ENCODE assay signal across 11 cellular contexts in the genomic region with DNA sequence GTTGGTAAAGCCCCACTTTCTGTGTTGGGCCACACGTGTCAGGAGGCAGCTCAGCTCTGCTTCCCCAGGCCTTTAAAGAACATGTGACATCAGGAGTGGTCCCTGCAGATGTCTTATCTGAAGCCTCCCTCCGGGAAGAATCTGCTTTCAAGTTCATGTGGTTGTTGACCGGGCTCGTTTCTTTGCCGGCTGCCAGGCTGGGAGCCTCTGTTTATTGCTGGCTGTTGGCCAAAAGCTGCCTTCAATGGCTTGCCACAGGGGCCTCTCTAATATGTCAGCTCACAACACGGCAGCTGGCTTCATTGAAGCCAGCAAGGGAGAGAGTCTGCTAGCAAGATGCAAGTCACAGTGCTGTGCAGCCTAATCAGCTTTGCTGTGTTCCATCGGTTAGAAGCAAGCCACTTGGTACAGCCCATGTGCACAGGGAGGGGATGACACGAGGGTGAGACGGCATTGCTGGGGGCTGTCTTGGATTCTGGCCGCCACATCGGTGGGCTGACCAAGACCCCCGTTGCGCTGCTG. TPM values are rescaled to one million over a fixed set of nuclear protein-coding genes. Genes with fewer than 3 reads are reported as not detected.
DNase-seq lines count a peak whose midpoint lies in the region; ATAC-seq and TF ChIP-seq lines count a peak whose summit lies in the region.
"Had no signal": no experiment of that assay in that cellular context is flagged by ENCODE, and none has a peak within 500 bp of the region (broad histone marks: within the 10 kb centered on the region; RNA-seq: fewer than 3 reads in every experiment).

No MANE protein-coding gene starts in this region.

- TF ChIP-seq CTCF in CD14-positive monocyte (IDR thresholded peaks at IDR 0.05) (no peak), WERI-Rb-1 (IDR thresholded peaks at IDR 0.05; ENCODE audit: low read depth, low read length) (no peak), right lobe of liver (IDR thresholded peaks at IDR 0.05) (no peak)

- no peak overlapping the region for H3K4me3 Mint-ChIP-seq in CD14-positive monocyte
- no peak overlapping the region for H3K4me3 Mint-ChIP-seq in activated CD8-positive, alpha-beta T cell treated with anti-CD3 and anti-CD28 coated beads, Interleukin-2, amount 10 ng/mL, durations not matched to agents 7 days and 5 days

- POLR2A ChIA-PET in activated CD8-positive, alpha-beta T cell treated with anti-CD3 and anti-CD28 coated beads, Interleukin-2, amount 10 ng/mL, durations not matched to agents 7 days and 5 days (lab: Charles Lee): no interaction called here

- H3K27me3 Mint-ChIP-seq in CD14-positive monocyte (ENCODE audit: low read depth in 3 of 3): peaks cover 16 to 27% (median 26%) of the 10 kb centered on the region in 3 donors
- no peaks in the 10 kb centered on the region for H3K27me3 Mint-ChIP-seq in activated CD8-positive, alpha-beta T cell treated with anti-CD3 and anti-CD28 coated beads, Interleukin-2, amount 10 ng/mL, durations not matched to agents 7 days and 5 days (ENCODE audit: low read depth)

- H3K9me3 Mint-ChIP-seq in CD14-positive monocyte: peaks cover 0 to 2% (median 0%) of the 10 kb centered on the region in 7 donors
- no peaks in the 10 kb centered on the region for H3K9me3 Mint-ChIP-seq in activated CD8-positive, alpha-beta T cell treated with anti-CD3 and anti-CD28 coated beads, Interleukin-2, amount 10 ng/mL, durations not matched to agents 7 days and 5 days (ENCODE audit: insufficient read depth)

- H3K36me3 Mint-ChIP-seq in CD14-positive monocyte: no peaks in the 10 kb centered on the region
- no peaks in the 10 kb centered on the region for H3K36me3 Mint-ChIP-seq in activated CD8-positive, alpha-beta T cell treated with anti-CD3 and anti-CD28 coated beads, Interleukin-2, amount 10 ng/mL, durations not matched to agents 7 days and 5 days (ENCODE audit: low read depth)

- no peaks in the 10 kb centered on the region for H3K27me3 ChIP-seq in WERI-Rb-1 (ENCODE audit: insufficient read depth, low read depth, severe bottlenecking)
- no peaks in the 10 kb centered on the region for H3K27me3 ChIP-seq in right lobe of liver

- no peak overlapping the region for H3K4me3 ChIP-seq in WERI-Rb-1 (ENCODE audit: low read depth, low read length)
- no peak overlapping the region for H3K4me3 ChIP-seq in right lobe of liver
- H3K4me3 ChIP-seq: PC-9 had no signal

- H3K27ac ChIP-seq in WERI-Rb-1 (no peak overlapping the region), right lobe of liver (no peak overlapping the region)
- H3K27ac ChIP-seq: PC-9 had no signal

- 30% methylated on average over 12 of the region's 13 CpGs for whole genome bisulfite sequencing in right lobe of liver (ENCODE audit: insufficient coverage, low coverage, low lambda C conversion rate, missing lambda C conversion rate)

- ATAC-seq in right lobe of liver (peak in 3 of 4 donors; percentile 7 to 31 (median 20)), HG02870 (IDR thresholded peaks at IDR 0.05; ENCODE audit: unreplicated experiment) (no peak), GM18873 (IDR thresholded peaks at IDR 0.05; ENCODE audit: low FRiP score, unreplicated experiment) (no peak)
- ATAC-seq in activated CD8-positive, alpha-beta T cell treated with anti-CD3 and anti-CD28 coated beads, Interleukin-2, amount 10 ng/mL, durations not matched to agents 7 days and 5 days: no peak
- ATAC-seq: HCT116 had no signal

- no peak for TF ChIP-seq POLR2A in right lobe of liver (IDR thresholded peaks at IDR 0.05)

- no peak overlapping the region for H3K27ac Mint-ChIP-seq in CD14-positive monocyte
- H3K27ac Mint-ChIP-seq in activated CD8-positive, alpha-beta T cell treated with anti-CD3 and anti-CD28 coated beads, Interleukin-2, amount 10 ng/mL, durations not matched to agents 7 days and 5 days: no peak overlapping the region

- peaks cover 0 to 21% (median 3%) of the 10 kb centered on the region in 4 donors for H3K4me1 ChIP-seq in right lobe of liver
- H3K4me1 ChIP-seq: Caco-2 had no signal

- DNase-seq in CD14-positive monocyte (ENCODE audit: low spot score) (peak; percentile 18), NCI-H146 (lab: John Stamatoyannopoulos, UW) (peak; percentile 86), WERI-Rb-1 (peak; percentile 55), right lobe of liver (peak in 1 of 3 donors; percentile 58)
- no peak for DNase-seq in activated CD4-positive, alpha-beta T cell treated with anti-CD3 and anti-CD28 coated beads for 4 hours
- no peak for DNase-seq in activated CD8-positive, alpha-beta T cell treated with anti-CD3 and anti-CD28 coated beads, Interleukin-2, amount 10 ng/mL, durations not matched to agents 7 days and 5 days
- DNase-seq: PC-9 had no signal

- no peaks in the 10 kb centered on the region for H3K9me3 ChIP-seq in WERI-Rb-1 (ENCODE audit: severe bottlenecking)
- no peaks in the 10 kb centered on the region for H3K9me3 ChIP-seq in right lobe of liver
- H3K9me3 ChIP-seq: Caco-2 had no signal

- H3K4me1 Mint-ChIP-seq in CD14-positive monocyte: peaks cover 2% of the 10 kb centered on the region
- no peaks in the 10 kb centered on the region for H3K4me1 Mint-ChIP-seq in activated CD8-positive, alpha-beta T cell treated with anti-CD3 and anti-CD28 coated beads, Interleukin-2, amount 10 ng/mL, durations not matched to agents 7 days and 5 days (ENCODE audit: low read depth)

- H3K36me3 ChIP-seq in WERI-Rb-1 (no peaks in the 10 kb centered on the region), right lobe of liver (no peaks in the 10 kb centered on the region)

- CTCF ChIA-PET in activated CD8-positive, alpha-beta T cell treated with anti-CD3 and anti-CD28 coated beads, Interleukin-2, amount 10 ng/mL, durations not matched to agents 7 days and 5 days (lab: Charles Lee): no interaction called here

- intact Hi-C loops in CD14-positive monocyte (cut with micrococcal nuclease) (no loop called here), right lobe of liver (cut with DNase I) (no loop called here)

RNA-seq across cellular contexts. Expression of a gene that starts 14.6 kb away (rescaled TPM):
- polyA plus RNA-seq in CD14-positive monocyte: under 1 TPM in 1 of 2 donors, not detected in 1; 0.22 TPM
- total RNA-seq in right lobe of liver: 1 to 10 TPM; 1.6 to 3.4 (median 2.0) TPM
- total RNA-seq in activated CD8-positive, alpha-beta T cell treated with anti-CD3 and anti-CD28 coated beads, Interleukin-2, amount 10 ng/mL, durations not matched to agents 7 days and 5 days: not detected

RNA-seq across cellular contexts. Expression of a gene that starts 17.7 kb away (rescaled TPM):
- polyA plus RNA-seq in CD14-positive monocyte: not detected
- not detected for total RNA-seq in right lobe of liver
- not detected for total RNA-seq in activated CD8-positive, alpha-beta T cell treated with anti-CD3 and anti-CD28 coated beads, Interleukin-2, amount 10 ng/mL, durations not matched to agents 7 days and 5 days
- total RNA-seq: Caco-2, PC-9 had no signal

RNA-seq across cellular contexts. Expression of a gene that starts 50.3 kb away (rescaled TPM):
- 10 to 100 TPM; 29.3 to 31.5 TPM for polyA plus RNA-seq in CD14-positive monocyte
- 10 to 100 TPM; 10.7 to 27.2 (median 15.6) TPM for total RNA-seq in right lobe of liver
- total RNA-seq in activated CD8-positive, alpha-beta T cell treated with anti-CD3 and anti-CD28 coated beads, Interleukin-2, amount 10 ng/mL, durations not matched to agents 7 days and 5 days: 10 to 100 TPM; 19.1 to 21.2 TPM

Comparison
In these comparisons a context has a peak if more than half of its experiments do, and no peak if none do; other contexts are left out.
1. DNase-seq: peak in CD14-positive monocyte (single experiment), NCI-H146 (single experiment) and WERI-Rb-1 (single experiment); none in activated CD4-positive, alpha-beta T cell treated with anti-CD3 and anti-CD28 coated beads for 4 hours (0 of 2) and activated CD8-positive, alpha-beta T cell treated with anti-CD3 and anti-CD28 coated beads, Interleukin-2, amount 10 ng/mL, durations not matched to agents 7 days and 5 days (single experiment).
2. ATAC-seq: peak in right lobe of liver (3 of 4); none in HG02870 (single experiment), GM18873 (single experiment) and activated CD8-positive, alpha-beta T cell treated with anti-CD3 and anti-CD28 coated beads, Interleukin-2, amount 10 ng/mL, durations not matched to agents 7 days and 5 days (single experiment).